Comparison of ENCODE assay signal across 11 cellular contexts in genomic region chr10:72083234-72084093, GRCh38. TPM values are rescaled to one million over a fixed set of nuclear protein-coding genes. Genes with fewer than 3 reads are reported as not detected.
A peak's percentile ranks its signal among the peaks of the same experiment; 100 is the strongest.
DNase-seq lines count a peak whose midpoint lies in the region; ATAC-seq and TF ChIP-seq lines count a peak whose summit lies in the region.
"Had no signal": no experiment of that assay in that cellular context is flagged by ENCODE, and none has a peak within 500 bp of the region (broad histone marks: within the 10 kb centered on the region; RNA-seq: fewer than 3 reads in every experiment).

No MANE protein-coding gene starts in this region.

- TF ChIP-seq CTCF in CD8-positive, alpha-beta T cell (IDR thresholded peaks at IDR 0.05), result no peak
- no peak for TF ChIP-seq CTCF in natural killer cell (IDR thresholded peaks at IDR 0.05)
- no peak for TF ChIP-seq CTCF in testis (IDR thresholded peaks at IDR 0.05)
- TF ChIP-seq CTCF in thyroid gland (IDR thresholded peaks at IDR 0.05), result no peak

- no peaks in the 10 kb centered on the region for H3K9me3 Mint-ChIP-seq in CD8-positive, alpha-beta T cell
- H3K9me3 Mint-ChIP-seq in activated naive CD4-positive, alpha-beta T cell treated with anti-CD3 and anti-CD28 coated beads, Interleukin-2, amount 10 ng/mL, durations not matched to agents 7 days and 5 days, result no peaks in the 10 kb centered on the region
- H3K9me3 Mint-ChIP-seq in natural killer cell, result no peaks in the 10 kb centered on the region

- CTCF ChIA-PET in CD8-positive, alpha-beta T cell (lab: Charles Lee), result interaction anchor here (0.6 to 2.9 kb wide), 7 partner anchors 25 to 254 kb away, joined by 3 to 14 read pairs (median 3); no protein-coding TSS in a partner anchor
- CTCF ChIA-PET in activated naive CD4-positive, alpha-beta T cell treated with anti-CD3 and anti-CD28 coated beads, Interleukin-2, amount 10 ng/mL, durations not matched to agents 7 days and 5 days (lab: Charles Lee), result interaction anchor here (1.0 to 1.9 kb wide), 3 partner anchors 43 to 253 kb away, joined by 3 to 6 read pairs (median 3); no protein-coding TSS in a partner anchor

- H3K4me3 ChIP-seq in CD8-positive, alpha-beta T cell (ENCODE audit: low read depth, low read length), result peak overlapping the region; percentile 98
- H3K4me3 ChIP-seq in testis, result no peak overlapping the region
- no peak overlapping the region for H3K4me3 ChIP-seq in thyroid gland (replicated peaks in 1 of 3)
- H3K4me3 ChIP-seq: adrenal gland had no signal

- peak overlapping the region; percentile 98 for H3K27ac Mint-ChIP-seq in CD8-positive, alpha-beta T cell
- H3K27ac Mint-ChIP-seq in activated naive CD4-positive, alpha-beta T cell treated with anti-CD3 and anti-CD28 coated beads, Interleukin-2, amount 10 ng/mL, durations not matched to agents 7 days and 5 days, result peak overlapping the region; percentile 87
- H3K27ac Mint-ChIP-seq in natural killer cell, result peak overlapping the region; percentile 94 to 96

- no peaks in the 10 kb centered on the region for H3K27me3 ChIP-seq in CD8-positive, alpha-beta T cell (ENCODE audit: insufficient read depth, low read length)
- H3K27me3 ChIP-seq in testis (no peaks in the 10 kb centered on the region), thyroid gland (peaks cover 9% of the 10 kb centered on the region)
- H3K27me3 ChIP-seq: adrenal gland had no signal

- WGBS in testis, 2 donors, result 68 to 76% methylated on average over 10 of the region's 10 CpGs
- 89 to 92% methylated on average over 9 to 10 of the region's 10 CpGs for WGBS in thyroid gland, 2 donors

- TF ChIP-seq POLR2A in testis (IDR thresholded peaks at IDR 0.05) (no peak), thyroid gland (IDR thresholded peaks at IDR 0.05) (no peak)

- H3K36me3 Mint-ChIP-seq in CD8-positive, alpha-beta T cell, result peaks cover 68% of the 10 kb centered on the region
- H3K36me3 Mint-ChIP-seq in activated naive CD4-positive, alpha-beta T cell treated with anti-CD3 and anti-CD28 coated beads, Interleukin-2, amount 10 ng/mL, durations not matched to agents 7 days and 5 days, result peaks cover 71% of the 10 kb centered on the region
- H3K36me3 Mint-ChIP-seq in natural killer cell, result no peaks in the 10 kb centered on the region

- peaks cover 79% of the 10 kb centered on the region for H3K4me1 ChIP-seq in CD8-positive, alpha-beta T cell (ENCODE audit: insufficient read depth, low read length)
- H3K4me1 ChIP-seq in testis, result peaks cover 17% of the 10 kb centered on the region
- H3K4me1 ChIP-seq in thyroid gland, result peaks cover 12 to 15% of the 10 kb centered on the region in 2 donors

- no peaks in the 10 kb centered on the region for H3K9me3 ChIP-seq in CD8-positive, alpha-beta T cell (ENCODE audit: low read length)
- H3K9me3 ChIP-seq in KOPT-K1 (ENCODE audit: insufficient read depth, low read length, poor library complexity, severe bottlenecking) (no peaks in the 10 kb centered on the region), testis (no peaks in the 10 kb centered on the region), thyroid gland (no peaks in the 10 kb centered on the region)
- H3K9me3 ChIP-seq: adrenal gland, Peyer's patch had no signal

- peak in 2 of 7 experiments; percentile 49 to 51 for DNase-seq in CD8-positive, alpha-beta T cell
- peak; percentile 18 for DNase-seq in activated naive CD4-positive, alpha-beta T cell treated with anti-CD3 and anti-CD28 coated beads, Interleukin-2, amount 10 ng/mL, durations not matched to agents 7 days and 5 days
- no peak for DNase-seq in natural killer cell
- DNase-seq in cerebellum (ENCODE audit: low spot score), result no peak
- no peak for DNase-seq in testis
- DNase-seq in thyroid gland, result no peak
- DNase-seq: kidney, T1000 had no signal

- POLR2A ChIA-PET in CD8-positive, alpha-beta T cell (lab: Charles Lee), result interaction anchor here (0.7 to 1.5 kb wide), 5 partner anchors 11 to 43 kb away, joined by 3 to 7 read pairs (median 3); no protein-coding TSS in a partner anchor

- peak overlapping the region; percentile 97 for H3K4me3 Mint-ChIP-seq in CD8-positive, alpha-beta T cell
- H3K4me3 Mint-ChIP-seq in activated naive CD4-positive, alpha-beta T cell treated with anti-CD3 and anti-CD28 coated beads, Interleukin-2, amount 10 ng/mL, durations not matched to agents 7 days and 5 days, result peak overlapping the region; percentile 98
- peak overlapping the region; percentile 78 for H3K4me3 Mint-ChIP-seq in natural killer cell

- ATAC-seq in CD8-positive, alpha-beta T cell, result peak; percentile 6
- ATAC-seq in natural killer cell, result peak in 2 of 3 donors; percentile 3 to 29

- H3K4me1 Mint-ChIP-seq in CD8-positive, alpha-beta T cell (ENCODE audit: low read depth), result peaks cover 81% of the 10 kb centered on the region
- H3K4me1 Mint-ChIP-seq in activated naive CD4-positive, alpha-beta T cell treated with anti-CD3 and anti-CD28 coated beads, Interleukin-2, amount 10 ng/mL, durations not matched to agents 7 days and 5 days, result peaks cover 80% of the 10 kb centered on the region
- H3K4me1 Mint-ChIP-seq in natural killer cell, result peaks cover 72 to 80% of the 10 kb centered on the region in 2 donors

- H3K36me3 ChIP-seq in CD8-positive, alpha-beta T cell (ENCODE audit: insufficient read depth, low read length), result peaks cover 35% of the 10 kb centered on the region
- H3K36me3 ChIP-seq in KOPT-K1 (ENCODE audit: insufficient read depth, low read length), result no peaks in the 10 kb centered on the region
- no peaks in the 10 kb centered on the region for H3K36me3 ChIP-seq in testis (ENCODE audit: low read depth, missing control alignments)
- no peaks in the 10 kb centered on the region for H3K36me3 ChIP-seq in thyroid gland
- H3K36me3 ChIP-seq: adrenal gland, Peyer's patch had no signal

- no peaks in the 10 kb centered on the region for H3K27me3 Mint-ChIP-seq in CD8-positive, alpha-beta T cell (ENCODE audit: low read depth)
- no peaks in the 10 kb centered on the region for H3K27me3 Mint-ChIP-seq in activated naive CD4-positive, alpha-beta T cell treated with anti-CD3 and anti-CD28 coated beads, Interleukin-2, amount 10 ng/mL, durations not matched to agents 7 days and 5 days
- H3K27me3 Mint-ChIP-seq in natural killer cell (ENCODE audit: low read depth in 2 of 2), result peaks cover 0 to 3% of the 10 kb centered on the region in 2 donors

- intact Hi-C loops in CD8-positive, alpha-beta T cell (cut with DNase I, micrococcal nuclease), result loop anchor here in 1 of 2 experiments (10.0 kb wide), 1 partner anchor 51 kb away; no protein-coding TSS in a partner anchor
- intact Hi-C loops in natural killer cell (cut with micrococcal nuclease) (loop anchor here (2.0 kb wide), 1 partner anchor 251 kb away; no protein-coding TSS in a partner anchor), testis (cut with DNase I; ENCODE audit: low total_unique reads) (no loop called here), thyroid gland (cut with DNase I) (no loop called here)

- peak overlapping the region; percentile 16 for H3K27ac ChIP-seq in CD8-positive, alpha-beta T cell (ENCODE audit: low read depth, low read length)
- H3K27ac ChIP-seq in KOPT-K1 (ENCODE audit: low read depth, low read length, poor library complexity, severe bottlenecking) (peak overlapping the region; percentile 27), testis (no peak overlapping the region), thyroid gland (no peak overlapping the region)
- H3K27ac ChIP-seq: adrenal gland had no signal

RNA-seq across cellular contexts. Expression of gene SPOCK2, which starts 4.9 kb away (rescaled TPM):
- 100 to 1,000 TPM; 909 to 922 TPM for total RNA-seq in CD8-positive, alpha-beta T cell
- total RNA-seq in natural killer cell (100 to 1,000 TPM; 258 to 329 (median 293) TPM), cerebellum (118 TPM), testis (100 to 1,000 TPM; 113 to 212 TPM), thyroid gland (10 to 100 TPM in 3 of 4 donors, 1 to 10 TPM in 1; 4.3 to 17.6 (median 13.5) TPM)
- 73.6 TPM for polyA plus RNA-seq in testis (ENCODE audit: insufficient read depth, low read depth, low replicate concordance)

Comparison
In these comparisons a context has a peak if more than half of its experiments do, and no peak if none do; other contexts are left out.
1. H3K27ac ChIP-seq: peak in CD8-positive, alpha-beta T cell (single experiment) and KOPT-K1 (single experiment); none in testis (0 of 2) and thyroid gland (0 of 3).
2. Peak in every context shown above with its lines, with median percentiles within 50 percentile points of each other: H3K27ac Mint-ChIP-seq and H3K4me3 Mint-ChIP-seq.